In genomic region chr7:142407939-142408573, GRCh38 we compare ENCODE assay signal across 18 cellular contexts.
A peak's percentile ranks its signal among the peaks of the same experiment; 100 is the strongest.
DNase-seq lines count a peak whose midpoint lies in the region; ATAC-seq, FAIRE-seq and TF ChIP-seq lines count a peak whose summit lies in the region.
"Had no signal": no experiment of that assay in that cellular context is flagged by ENCODE, and none has a peak within 500 bp of the region (broad histone marks: within the 10 kb centered on the region; RNA-seq: fewer than 3 reads in every experiment).

No MANE protein-coding gene starts in this region.

- H3K27me3 ChIP-seq in ACC112 (ENCODE audit: insufficient read depth, low read length) (peaks cover 10% of the 10 kb centered on the region), MG63 (no peaks in the 10 kb centered on the region), esophagus muscularis mucosa (no peaks in the 10 kb centered on the region), mesenchymal stem cell (ENCODE audit: control insufficient read depth in 1 of 2, insufficient read depth in 1 of 2, low read length in 2 of 2) (no peaks in the 10 kb centered on the region)
- H3K27me3 ChIP-seq: brain microvascular endothelial cell, pancreas had no signal

- WGBS in esophagus muscularis mucosa, result 64% methylated on average over 8 of the region's 8 CpGs
- WGBS in mesenchymal stem cell, result 98% methylated on average over 4 of the region's 8 CpGs

- H3K18ac ChIP-seq in mesenchymal stem cell (ENCODE audit: low read depth in 1 of 2, low read length in 2 of 2), result no peak overlapping the region

- H3K9me3 ChIP-seq in MG63 (no peaks in the 10 kb centered on the region), esophagus muscularis mucosa (no peaks in the 10 kb centered on the region), mesenchymal stem cell (ENCODE audit: control insufficient read depth, low read length) (no peaks in the 10 kb centered on the region)
- H3K9me3 ChIP-seq: pancreas had no signal

- no peak for FAIRE-seq in HTR-8/SVneo (lab: Jason Lieb, UNC)
- FAIRE-seq: pancreas had no signal

- H2AK5ac ChIP-seq in mesenchymal stem cell (ENCODE audit: low read length, severe bottlenecking), result no peak overlapping the region

- H3K27ac Mint-ChIP-seq in natural killer cell (no peak overlapping the region), progenitor cell of endocrine pancreas (no peak overlapping the region)

- H3K4me3 ChIP-seq in ACC112 (ENCODE audit: low read depth, low read length) (peak overlapping the region; percentile 83), MG63 (peak overlapping the region; percentile 37), esophagus muscularis mucosa (peak overlapping the region; percentile 9 to 27 (median 17)), mesenchymal stem cell (ENCODE audit: insufficient read depth in 1 of 2, low read depth in 1 of 2, low read length in 2 of 2) (peak overlapping the region in 1 of 2 experiments; percentile 71)
- H3K4me3 ChIP-seq: pancreas had no signal

- H3K79me2 ChIP-seq in ACC112 (ENCODE audit: control insufficient read depth, insufficient read depth, low read length, unreplicated experiment), result no peaks in the 10 kb centered on the region

- H3K27me3 Mint-ChIP-seq in natural killer cell (ENCODE audit: low read depth in 2 of 2), result peaks cover 0 to 8% of the 10 kb centered on the region in 2 donors
- H3K27me3 Mint-ChIP-seq in progenitor cell of endocrine pancreas, result no peaks in the 10 kb centered on the region

- H3K4ac ChIP-seq in mesenchymal stem cell (ENCODE audit: low read depth in 1 of 2, low read length in 2 of 2), result no peak overlapping the region

- peaks cover 0 to 5% of the 10 kb centered on the region in 2 donors for H3K4me1 Mint-ChIP-seq in natural killer cell
- no peaks in the 10 kb centered on the region for H3K4me1 Mint-ChIP-seq in progenitor cell of endocrine pancreas (ENCODE audit: low read depth)

- H3K36me3 ChIP-seq in ACC112 (ENCODE audit: insufficient read depth, low read length) (no peaks in the 10 kb centered on the region), MG63 (no peaks in the 10 kb centered on the region), esophagus muscularis mucosa (no peaks in the 10 kb centered on the region), mesenchymal stem cell (ENCODE audit: control insufficient read depth in 1 of 2, insufficient read depth in 2 of 2, low read depth in 1 of 2, low read length in 2 of 2) (no peaks in the 10 kb centered on the region)
- H3K36me3 ChIP-seq: brain microvascular endothelial cell, pancreas had no signal

- TF ChIP-seq CTCF in esophagus muscularis mucosa (IDR thresholded peaks at IDR 0.05) (no peak), natural killer cell (IDR thresholded peaks at IDR 0.05) (no peak), progenitor cell of endocrine pancreas (IDR thresholded peaks at IDR 0.05; ENCODE audit: unreplicated experiment) (no peak)

- H3K9me3 Mint-ChIP-seq in natural killer cell (no peaks in the 10 kb centered on the region), progenitor cell of endocrine pancreas (ENCODE audit: low read depth) (no peaks in the 10 kb centered on the region)

- no peak overlapping the region for H3K14ac ChIP-seq in mesenchymal stem cell (ENCODE audit: low read length in 2 of 2)

- H3K4me3 Mint-ChIP-seq in natural killer cell (no peak overlapping the region), progenitor cell of endocrine pancreas (ENCODE audit: low read depth) (no peak overlapping the region)

- H3K23ac ChIP-seq in mesenchymal stem cell (ENCODE audit: low read length in 2 of 2), result no peak overlapping the region

- H3K36me3 Mint-ChIP-seq in natural killer cell (no peaks in the 10 kb centered on the region), progenitor cell of endocrine pancreas (ENCODE audit: insufficient read depth) (no peaks in the 10 kb centered on the region)

- H3K79me1 ChIP-seq in mesenchymal stem cell (replicated peaks; ENCODE audit: low read length, poor library complexity, severe bottlenecking), result no peaks in the 10 kb centered on the region

- intact Hi-C loops in esophagus muscularis mucosa (cut with DNase I), result no loop called here
- intact Hi-C loops in natural killer cell (cut with micrococcal nuclease), result no loop called here

- H2BK5ac ChIP-seq in mesenchymal stem cell (ENCODE audit: low read depth, low read length, poor library complexity, severe bottlenecking), result no peak overlapping the region

- no peak overlapping the region for H3K4me2 ChIP-seq in mesenchymal stem cell (ENCODE audit: low read length, poor library complexity, severe bottlenecking)

- DNase-seq in MG63 (no peak), esophagus muscularis mucosa (ENCODE audit: extremely low spot score) (no peak), mesenchymal stem cell (peak; percentile 43), COR-L47 (lab: John Stamatoyannopoulos, UW) (no peak), natural killer cell (no peak), HTR-8/SVneo (ENCODE audit: insufficient read length, low spot score) (no peak), progenitor cell of endocrine pancreas (ENCODE audit: low spot score, unreplicated experiment) (no peak)
- DNase-seq: activated CD4-positive, alpha-beta T cell treated with anti-CD3 and anti-CD28 coated beads for 48 hours; activated naive CD4-positive, alpha-beta T cell treated with anti-CD3 and anti-CD28 coated beads, Interleukin-2, amount 50 U/mL, for 16 hours; activated T-cell treated with anti-CD3 and anti-CD28 coated beads for 4 hours; brain microvascular endothelial cell; Kasumi-1; NCI-H146; NCI-H446; pancreas; stimulated activated naive CD4-positive, alpha-beta T cell treated with Interleukin-2 at 50 U/mL for 16 hours had no signal

- H4K91ac ChIP-seq in mesenchymal stem cell (ENCODE audit: low read length), result no peak overlapping the region

- H3K9ac ChIP-seq in mesenchymal stem cell (ENCODE audit: low read length), result peak overlapping the region; percentile 74

- no peak overlapping the region for H4K8ac ChIP-seq in mesenchymal stem cell (ENCODE audit: low read length)

- no peak for TF ChIP-seq POLR2A in esophagus muscularis mucosa (IDR thresholded peaks at IDR 0.05; ENCODE audit: low read depth)

- ATAC-seq in natural killer cell, result no peak
- ATAC-seq: esophagus mucosa, pancreas had no signal

- peak overlapping the region; percentile 55 for H2AFZ ChIP-seq in ACC112 (ENCODE audit: low read length, unreplicated experiment)
- H2AFZ ChIP-seq in mesenchymal stem cell (ENCODE audit: low read depth, low read length), result no peak overlapping the region

- no peak for TF ChIP-seq EP300 in esophagus muscularis mucosa (IDR thresholded peaks at IDR 0.05)

- no peak overlapping the region for H2BK120ac ChIP-seq in mesenchymal stem cell (ENCODE audit: low read depth, low read length)

- H3K27ac ChIP-seq in ACC112 (ENCODE audit: low read depth, low read length) (peak overlapping the region; percentile 33), esophagus muscularis mucosa (replicated peaks in 1 of 4) (no peak overlapping the region), mesenchymal stem cell (ENCODE audit: low read length, poor library complexity, severe bottlenecking) (no peak overlapping the region)
- H3K27ac ChIP-seq: brain microvascular endothelial cell, pancreas had no signal

- H3K4me1 ChIP-seq in ACC112 (ENCODE audit: control insufficient read depth, insufficient read depth, low read length, unreplicated experiment), result peaks cover 13% of the 10 kb centered on the region
- H3K4me1 ChIP-seq in esophagus muscularis mucosa, result no peaks in the 10 kb centered on the region
- peaks cover 4% of the 10 kb centered on the region for H3K4me1 ChIP-seq in mesenchymal stem cell (ENCODE audit: control insufficient read depth, insufficient read depth, low read depth, low read length)
- H3K4me1 ChIP-seq: pancreas had no signal

- H2BK12ac ChIP-seq in mesenchymal stem cell (ENCODE audit: low read length in 2 of 2), result no peak overlapping the region

- no peak overlapping the region for H2BK15ac ChIP-seq in mesenchymal stem cell (ENCODE audit: low read depth, poor library complexity, severe bottlenecking)
